ENCODE assay signal across 8 cellular contexts in the genomic region with DNA sequence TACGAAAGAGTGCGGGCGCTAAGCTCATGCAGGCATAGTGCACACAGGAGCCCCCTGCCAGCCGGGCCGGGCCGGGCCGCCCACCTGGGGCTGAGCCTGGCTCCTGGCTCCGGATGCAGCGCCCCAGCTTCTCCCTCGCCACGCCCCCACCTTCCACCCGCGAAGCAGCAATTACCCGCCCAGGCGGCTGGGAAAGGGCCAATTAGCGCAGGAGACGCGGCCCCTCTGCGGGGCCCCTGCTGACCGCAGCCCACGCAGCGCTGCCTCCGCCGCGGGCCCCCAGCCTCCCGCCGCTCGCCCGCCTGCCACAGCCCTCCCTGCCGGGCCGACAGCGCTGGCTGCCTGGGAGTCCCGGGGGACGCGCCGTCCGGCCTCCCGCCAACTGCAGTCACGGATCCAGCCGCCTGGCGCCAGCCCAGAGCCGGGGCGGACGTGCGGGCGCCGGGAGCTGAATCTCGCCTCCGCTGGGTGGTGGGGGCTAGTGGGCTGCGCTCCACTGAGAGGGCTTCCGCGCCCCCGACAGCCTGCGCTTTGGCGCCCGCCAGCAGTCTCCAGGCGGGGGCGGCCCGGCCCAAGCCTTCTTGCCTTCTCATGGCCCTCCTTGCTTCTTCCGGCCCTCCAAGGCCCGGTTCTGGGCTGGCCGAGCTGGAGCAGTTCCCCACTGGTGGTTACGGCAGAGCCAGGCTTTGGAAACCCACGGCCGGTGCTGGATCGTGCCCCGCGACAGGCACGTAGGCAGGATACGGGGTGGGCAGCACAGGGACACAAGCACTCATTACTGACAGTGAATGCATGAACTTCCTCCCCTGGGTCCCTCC. TPM values are rescaled to one million over a fixed set of nuclear protein-coding genes. Genes with fewer than 3 reads are reported as not detected.
DNase-seq lines count a peak whose midpoint lies in the region; ATAC-seq and TF ChIP-seq lines count a peak whose summit lies in the region.

No MANE protein-coding gene starts in this region.

- peaks cover 5 to 26% (median 18%) of the 10 kb centered on the region in 6 donors for H3K4me1 ChIP-seq in spleen

- H3K9me3 ChIP-seq in spleen: no peaks in the 10 kb centered on the region

- peak overlapping the region; percentile 48 for H3K4me3 ChIP-seq in GM12875 (ENCODE audit: low read depth, low read length)
- peak overlapping the region; percentile 45 to 80 (median 56) for H3K4me3 ChIP-seq in spleen

- TF ChIP-seq CTCF in GM12875 (IDR thresholded peaks at IDR 0.05; ENCODE audit: borderline replicate concordance, insufficient read depth, low read depth, low read length) (peak; percentile 31; the same call in 1 of the 2 replicates), VCaP (conservative IDR thresholded peaks at IDR 0.05) (peak; percentile 25; the same call in 1 of the 2 replicates), spleen (IDR thresholded peaks at IDR 0.05 in 8 of 11, conservative IDR thresholded peaks at IDR 0.05 in 3 of 11) (peak in 7 of 11 experiments; percentile 8 to 54 (median 26))

- WGBS in spleen, 5 donors: 1 to 2% (median 1%) methylated on average over 10 to 70 of the region's 70 CpGs

- DNase-seq in HuH-7 (ENCODE audit: low spot score) (peak; percentile 71), T47D (ENCODE audit: low read depth in 1 of 2, low spot score in 1 of 2) (peak; percentile 33 to 52), inferior parietal cortex (ENCODE audit: extremely low spot score) (peak; percentile 57), spleen (peak; percentile 90)

- H3K27me3 ChIP-seq in spleen (replicated peaks in 1 of 7): peaks cover 0 to 33% (median 8%) of the 10 kb centered on the region in 7 donors

- in situ Hi-C loops in T47D (cut with HindIII; ENCODE audit: low pct_unique_long_range_greater_than_20kb, low sequenced_read_pairs): no loop called here

- H3K27ac ChIP-seq in VCaP: peak overlapping the region; percentile 48; the same call in 1 of the 2 replicates
- H3K27ac ChIP-seq in spleen: peak overlapping the region in 7 of 8 donors; percentile 51 to 76 (median 68)

- ATAC-seq in GM18873 (IDR thresholded peaks at IDR 0.05; ENCODE audit: low FRiP score, unreplicated experiment) (no peak), GM19455 (IDR thresholded peaks at IDR 0.05; ENCODE audit: unreplicated experiment) (no peak)

- no peak for TF ChIP-seq POLR2A in spleen (IDR thresholded peaks at IDR 0.05)

- no peaks in the 10 kb centered on the region for H3K36me3 ChIP-seq in spleen

- intact Hi-C loops in spleen (cut with DNase I; ENCODE audit: low total_unique reads): no loop called here

RNA-seq across cellular contexts. Expression of a gene that starts 14.9 kb away (rescaled TPM):
- total RNA-seq in spleen: 10 to 100 TPM; 55.8 to 80.4 (median 58.6) TPM
- polyA plus RNA-seq in spleen: 10 to 100 TPM; 22.7 to 35.1 (median 29.1) TPM

RNA-seq across cellular contexts. Expression of a gene that starts 25.6 kb away (rescaled TPM):
- total RNA-seq in spleen: 1 to 10 TPM; 5.0 to 9.1 (median 6.3) TPM
- polyA plus RNA-seq in spleen: 1 to 10 TPM; 5.3 to 9.9 (median 8.0) TPM

RNA-seq across cellular contexts. Expression of a gene that starts 53.0 kb away (rescaled TPM):
- 1 to 10 TPM in 1 of 7 donors, under 1 TPM in 5, not detected in 1; 0.23 to 1.3 (median 0.33) TPM for total RNA-seq in spleen
- under 1 TPM; 0.27 to 0.80 (median 0.43) TPM for polyA plus RNA-seq in spleen
